16 cellular contexts compared by ENCODE assay signal in genomic region chr9:135612981-135613910, GRCh38. TPM values are rescaled to one million over a fixed set of nuclear protein-coding genes. Genes with fewer than 3 reads are reported as not detected.
DNase-seq lines count a peak whose midpoint lies in the region; TF ChIP-seq lines count a peak whose summit lies in the region.
"Had no signal": no experiment of that assay in that cellular context is flagged by ENCODE, and none has a peak within 500 bp of the region (broad histone marks: within the 10 kb centered on the region; RNA-seq: fewer than 3 reads in every experiment).

No MANE protein-coding gene starts in this region.

- TF ChIP-seq CTCF in osteocyte (IDR thresholded peaks at IDR 0.05) = no peak

- no peaks in the 10 kb centered on the region for H3K4me1 Mint-ChIP-seq in osteocyte (ENCODE audit: unreplicated experiment)
- H3K4me1 Mint-ChIP-seq: B cell; CD4-positive, alpha-beta memory T cell had no signal

- no peak overlapping the region for H3K27ac Mint-ChIP-seq in osteocyte (ENCODE audit: unreplicated experiment)
- H3K27ac Mint-ChIP-seq: B cell; CD4-positive, alpha-beta memory T cell had no signal

- no peaks in the 10 kb centered on the region for H3K36me3 Mint-ChIP-seq in osteocyte (ENCODE audit: unreplicated experiment)
- H3K36me3 Mint-ChIP-seq: CD4-positive, alpha-beta memory T cell had no signal

- H3K27me3 Mint-ChIP-seq in osteocyte (ENCODE audit: unreplicated experiment) = no peaks in the 10 kb centered on the region
- H3K27me3 Mint-ChIP-seq: CD4-positive, alpha-beta memory T cell had no signal

- no peak overlapping the region for H3K4me3 Mint-ChIP-seq in osteocyte (ENCODE audit: unreplicated experiment)
- H3K4me3 Mint-ChIP-seq: B cell; CD4-positive, alpha-beta memory T cell had no signal

- DNase-seq in NCI-H345 (lab: John Stamatoyannopoulos, UW) (peak; percentile 7), NCI-H345 treated with DMSO at 0.1 percent for 48 hours (lab: John Stamatoyannopoulos, UW; ENCODE audit: unreplicated experiment) (no peak), DMS79 (lab: John Stamatoyannopoulos, UW) (peak; percentile 20), RPMI8226 (peak; percentile 26), osteocyte (ENCODE audit: extremely low spot score, unreplicated experiment) (peak; percentile 68), NCI-H526 (lab: John Stamatoyannopoulos, UW) (no peak), cortex of kidney (lab: John Stamatoyannopoulos, UW) (no peak), middle frontal gyrus (ENCODE audit: extremely low spot score, low spot score) (no peak)
- DNase-seq: CD4-positive, alpha-beta memory T cell; NCI-H1436; NCI-H2029; NCI-H446; NCI-H748 treated with DMSO at 0.1 percent for 48 hours had no signal

- H3K9me3 Mint-ChIP-seq in osteocyte (ENCODE audit: unreplicated experiment) = no peaks in the 10 kb centered on the region

RNA-seq across cellular contexts. Expression of gene GLT6D1, which starts 26.1 kb away (rescaled TPM):
- not detected in 2 replicates for total RNA-seq in osteocyte
- total RNA-seq: B cell; CD4-positive, alpha-beta memory T cell; HT1080; M059J had no signal

RNA-seq across cellular contexts. Expression of gene LCN9, which starts 49.9 kb away (rescaled TPM):
- total RNA-seq in osteocyte = not detected in 2 replicates
- total RNA-seq: B cell; CD4-positive, alpha-beta memory T cell; HT1080; M059J had no signal

RNA-seq across cellular contexts. Expression of gene PAEP, which starts 51.7 kb away (rescaled TPM):
- total RNA-seq in osteocyte = not detected in 2 replicates
- total RNA-seq: B cell; CD4-positive, alpha-beta memory T cell; M059J had no signal

Comparison
In these comparisons a context has a peak if more than half of its experiments do, and no peak if none do; other contexts are left out.
1. DNase-seq: peak in NCI-H345 (single experiment), DMS79 (single experiment), RPMI8226 (single experiment) and osteocyte (single experiment); none in NCI-H345 treated with DMSO at 0.1 percent for 48 hours (single experiment), NCI-H526 (0 of 2), cortex of kidney (single experiment) and middle frontal gyrus (single experiment).